ENCODE assay signal across 22 cellular contexts in the genomic region with DNA sequence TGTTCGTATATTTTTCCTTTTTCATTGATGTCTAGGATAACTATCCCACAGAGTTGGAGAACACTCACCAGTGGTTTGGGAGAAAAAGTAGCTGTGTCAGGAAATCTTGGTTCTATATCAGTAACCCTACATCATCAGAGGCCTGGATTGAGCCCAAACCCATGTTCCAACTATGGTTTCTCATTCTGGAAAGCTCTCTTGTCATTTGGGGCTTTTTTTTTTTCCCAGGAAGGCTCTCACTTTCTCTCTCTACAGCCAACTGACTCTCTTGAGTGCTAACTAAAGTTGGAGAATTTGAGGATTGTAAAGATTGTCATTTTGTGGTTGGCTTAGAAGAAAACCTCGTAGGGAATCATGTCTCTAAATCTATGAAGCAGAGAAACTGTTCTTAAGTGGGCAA.
DNase-seq lines count a peak whose midpoint lies in the region; ATAC-seq, FAIRE-seq and TF ChIP-seq lines count a peak whose summit lies in the region.
"Had no signal": no experiment of that assay in that cellular context is flagged by ENCODE, and none has a peak within 500 bp of the region (broad histone marks: within the 10 kb centered on the region; RNA-seq: fewer than 3 reads in every experiment).

No MANE protein-coding gene starts in this region.

- H3K79me2 ChIP-seq in osteoblast (ENCODE audit: insufficient read depth, low read length) = no peaks in the 10 kb centered on the region

- no peak overlapping the region for H3K4me3 Mint-ChIP-seq in natural killer cell treated with Interleukin-12 subunit alpha and Interleukin-12 subunit beta and Interleukin-15 and Interleukin-18, amount 100 ng/mL, for 72 hours
- H3K4me3 Mint-ChIP-seq: CD8-positive, alpha-beta T cell had no signal

- no peaks in the 10 kb centered on the region for H3K9me3 Mint-ChIP-seq in natural killer cell treated with Interleukin-12 subunit alpha and Interleukin-12 subunit beta and Interleukin-15 and Interleukin-18, amount 100 ng/mL, for 72 hours
- H3K9me3 Mint-ChIP-seq: CD8-positive, alpha-beta T cell had no signal

- no peak overlapping the region for H3K27ac Mint-ChIP-seq in natural killer cell treated with Interleukin-12 subunit alpha and Interleukin-12 subunit beta and Interleukin-15 and Interleukin-18, amount 100 ng/mL, for 72 hours
- H3K27ac Mint-ChIP-seq: CD8-positive, alpha-beta T cell had no signal

- peaks cover 16% of the 10 kb centered on the region for H3K27me3 ChIP-seq in osteoblast (ENCODE audit: insufficient read depth, low read length)
- H3K27me3 ChIP-seq: BLaER1 treated with 17β-estradiol and CSF1 and Interleukin-3, amounts not matched to agents 10 nM and 100 nM had no signal

- peak overlapping the region; percentile 30 for H2AFZ ChIP-seq in osteoblast (ENCODE audit: low read length)

- peak overlapping the region; percentile 33 for H3K27ac ChIP-seq in osteoblast (ENCODE audit: low read depth, low read length)
- H3K27ac ChIP-seq: BLaER1 treated with 17β-estradiol and CSF1 and Interleukin-3, amounts not matched to agents 10 nM and 100 nM had no signal

- peaks cover 30% of the 10 kb centered on the region in 2 donors for H3K27me3 Mint-ChIP-seq in natural killer cell treated with Interleukin-12 subunit alpha and Interleukin-12 subunit beta and Interleukin-15 and Interleukin-18, amount 100 ng/mL, for 72 hours

- no peak for ATAC-seq in GM18873 (IDR thresholded peaks at IDR 0.05; ENCODE audit: low FRiP score, unreplicated experiment)
- no peak for ATAC-seq in GM18505 (IDR thresholded peaks at IDR 0.05; ENCODE audit: unreplicated experiment)
- ATAC-seq in natural killer cell treated with Interleukin-12 subunit alpha and Interleukin-12 subunit beta and Interleukin-15 and Interleukin-18, amount 100 ng/mL, for 72 hours = no peak
- ATAC-seq: CD8-positive, alpha-beta T cell; K562 had no signal

- H3K4me1 ChIP-seq in osteoblast (ENCODE audit: insufficient read depth, low read length) = peaks cover 3% of the 10 kb centered on the region
- H3K4me1 ChIP-seq: BLaER1 treated with 17β-estradiol and CSF1 and Interleukin-3, amounts not matched to agents 10 nM and 100 nM had no signal

- H4K20me1 ChIP-seq in osteoblast (ENCODE audit: insufficient read depth, low read length) = no peaks in the 10 kb centered on the region
- H4K20me1 ChIP-seq: BLaER1 treated with 17β-estradiol and CSF1 and Interleukin-3, amounts not matched to agents 10 nM and 100 nM had no signal

- no peaks in the 10 kb centered on the region for H3K36me3 ChIP-seq in osteoblast (ENCODE audit: insufficient read depth, low read length)
- H3K36me3 ChIP-seq: BLaER1 treated with 17β-estradiol and CSF1 and Interleukin-3, amounts not matched to agents 10 nM and 100 nM had no signal

- DNase-seq in AG10803 (ENCODE audit: low read depth) (peak; percentile 80), RPMI7951 (ENCODE audit: low read depth) (peak; percentile 59), fibroblast of mammary gland (ENCODE audit: low read depth) (peak; percentile 22), osteoblast (ENCODE audit: insufficient read length, low spot score, missing footprints) (no peak), D721Med (ENCODE audit: insufficient read length, low spot score) (no peak)
- no peak for DNase-seq in natural killer cell treated with Interleukin-12 subunit alpha and Interleukin-12 subunit beta and Interleukin-15 and Interleukin-18, amount 100 ng/mL, for 72 hours (ENCODE audit: low spot score)
- DNase-seq: Calu3; CD8-positive, alpha-beta T cell; DMS53; MV-4-11; NCI-H1694 treated with DMSO at 0.1 percent for 48 hours; NCI-H2107; NCI-H2227 treated with DMSO at 0.1 percent for 48 hours; NCI-H510A treated with DMSO at 0.1 percent for 48 hours; NCI-H82; OCI-M1; SHP77 had no signal

- no peak for FAIRE-seq in D721Med (lab: Jason Lieb, UNC)
- FAIRE-seq: GM12892, K562 had no signal

- H3K9me3 ChIP-seq in osteoblast (ENCODE audit: low read depth, low read length) = no peaks in the 10 kb centered on the region

- no peak overlapping the region for H3K4me3 ChIP-seq in AG10803 (ENCODE audit: low read length)
- no peak overlapping the region for H3K4me3 ChIP-seq in fibroblast of mammary gland (ENCODE audit: control insufficient read depth, low read depth, low read length)
- H3K4me3 ChIP-seq in osteoblast (ENCODE audit: insufficient read depth, low read length) = no peak overlapping the region
- H3K4me3 ChIP-seq: BLaER1 treated with 17β-estradiol and CSF1 and Interleukin-3, amounts not matched to agents 10 nM and 100 nM; K562 had no signal

- H3K4me2 ChIP-seq in osteoblast (ENCODE audit: insufficient read depth, low read length) = peak overlapping the region; percentile 25
- H3K4me2 ChIP-seq: BLaER1 treated with 17β-estradiol and CSF1 and Interleukin-3, amounts not matched to agents 10 nM and 100 nM had no signal

- no peaks in the 10 kb centered on the region for H3K36me3 Mint-ChIP-seq in natural killer cell treated with Interleukin-12 subunit alpha and Interleukin-12 subunit beta and Interleukin-15 and Interleukin-18, amount 100 ng/mL, for 72 hours
- H3K36me3 Mint-ChIP-seq: CD8-positive, alpha-beta T cell had no signal

- no peak for TF ChIP-seq POLR2A in GM18505 (IDR thresholded peaks at IDR 0.05; ENCODE audit: borderline replicate concordance, extremely low read depth, insufficient read depth, insufficient read length)

- H3K4me1 Mint-ChIP-seq in natural killer cell treated with Interleukin-12 subunit alpha and Interleukin-12 subunit beta and Interleukin-15 and Interleukin-18, amount 100 ng/mL, for 72 hours (ENCODE audit: low read depth in 2 of 2) = peaks cover 0 to 2% of the 10 kb centered on the region in 2 donors

- TF ChIP-seq CTCF in AG10803 (conservative IDR thresholded peaks at IDR 0.05; ENCODE audit: low read length) = no peak
- TF ChIP-seq CTCF in fibroblast of mammary gland (conservative IDR thresholded peaks at IDR 0.05; ENCODE audit: control insufficient read depth, insufficient read depth, low read depth, low read length) = no peak
- TF ChIP-seq CTCF in osteoblast (IDR thresholded peaks at IDR 0.05; ENCODE audit: extremely low read depth, low read depth, low read length) = no peak
- no peak for TF ChIP-seq CTCF in D721Med (IDR thresholded peaks at IDR 0.05; ENCODE audit: insufficient read depth, missing control alignments)

Comparison
In these comparisons a context has a peak if more than half of its experiments do, and no peak if none do; other contexts are left out.
1. DNase-seq: peak in AG10803 (single experiment), RPMI7951 (single experiment) and fibroblast of mammary gland (single experiment); none in osteoblast (single experiment), natural killer cell treated with Interleukin-12 subunit alpha and Interleukin-12 subunit beta and Interleukin-15 and Interleukin-18, amount 100 ng/mL, for 72 hours (single experiment) and D721Med (single experiment).